ENCODE assay signal across 9 cellular contexts in genomic region chr20:5136096-5136495, GRCh38. TPM values are rescaled to one million over a fixed set of nuclear protein-coding genes. Genes with fewer than 3 reads are reported as not detected.
DNase-seq lines count a peak whose midpoint lies in the region; ATAC-seq and TF ChIP-seq lines count a peak whose summit lies in the region.
"Had no signal": no experiment of that assay in that cellular context is flagged by ENCODE, and none has a peak within 500 bp of the region (broad histone marks: within the 10 kb centered on the region; RNA-seq: fewer than 3 reads in every experiment).

No MANE protein-coding gene starts in this region.

- DNase-seq in RPMI7951 (ENCODE audit: low read depth) (peak; percentile 24), left ventricle myocardium superior (no peak), foreskin fibroblast (no peak), middle frontal gyrus (ENCODE audit: extremely low spot score, low spot score) (no peak), SKM-1 treated with dmso at 0.1 percent for 144 hours (lab: John Stamatoyannopoulos, UW; ENCODE audit: unreplicated experiment) (no peak)
- no peak for DNase-seq in stimulated activated naive B cell treated with anti-CD40 and anti-IgM and Interleukin-4, amounts not matched to agents 10 μg/mL and 1 μg/mL and 100 μg/mL, for 72 hours
- DNase-seq: cerebellar nuclear complex had no signal

- H3K4me3 ChIP-seq in foreskin fibroblast (ENCODE audit: low read depth in 1 of 2, low read length in 2 of 2), result no peak overlapping the region

- peaks cover 0 to 8% of the 10 kb centered on the region in 2 donors for H3K36me3 Mint-ChIP-seq in stimulated activated naive B cell treated with anti-CD40 and anti-IgM and Interleukin-4, amounts not matched to agents 10 μg/mL and 1 μg/mL and 100 μg/mL, for 72 hours

- H3K27ac Mint-ChIP-seq in stimulated activated naive B cell treated with anti-CD40 and anti-IgM and Interleukin-4, amounts not matched to agents 10 μg/mL and 1 μg/mL and 100 μg/mL, for 72 hours, result peak overlapping the region; percentile 82

- no peaks in the 10 kb centered on the region for H3K27me3 Mint-ChIP-seq in stimulated activated naive B cell treated with anti-CD40 and anti-IgM and Interleukin-4, amounts not matched to agents 10 μg/mL and 1 μg/mL and 100 μg/mL, for 72 hours

- H3K9me3 Mint-ChIP-seq in stimulated activated naive B cell treated with anti-CD40 and anti-IgM and Interleukin-4, amounts not matched to agents 10 μg/mL and 1 μg/mL and 100 μg/mL, for 72 hours, result no peaks in the 10 kb centered on the region

- peaks cover 28 to 38% of the 10 kb centered on the region in 2 donors for H3K4me1 Mint-ChIP-seq in stimulated activated naive B cell treated with anti-CD40 and anti-IgM and Interleukin-4, amounts not matched to agents 10 μg/mL and 1 μg/mL and 100 μg/mL, for 72 hours

- ATAC-seq in GM21786 (IDR thresholded peaks at IDR 0.05; ENCODE audit: unreplicated experiment) (peak; percentile 13), left ventricle myocardium superior (peak; percentile 11), GM21515 (IDR thresholded peaks at IDR 0.05; ENCODE audit: unreplicated experiment) (no peak)
- peak; percentile 64 to 67 for ATAC-seq in stimulated activated naive B cell treated with anti-CD40 and anti-IgM and Interleukin-4, amounts not matched to agents 10 μg/mL and 1 μg/mL and 100 μg/mL, for 72 hours (replicated peaks)

- intact Hi-C loops in left ventricle myocardium superior (cut with micrococcal nuclease), result no loop called here

- H3K4me3 Mint-ChIP-seq in stimulated activated naive B cell treated with anti-CD40 and anti-IgM and Interleukin-4, amounts not matched to agents 10 μg/mL and 1 μg/mL and 100 μg/mL, for 72 hours, result peak overlapping the region; percentile 63 to 70

- no peak for TF ChIP-seq CTCF in foreskin fibroblast (IDR thresholded peaks at IDR 0.05; ENCODE audit: low read depth, low read length)

RNA-seq across cellular contexts. Expression of gene CDS2, which starts 9.3 kb away (rescaled TPM):
- total RNA-seq in RPMI7951 (2014; rRNA removed; shearing (Covaris generic)), result 26.2 and 29.2 TPM in 2 replicates
- 68.9 TPM for total RNA-seq in left ventricle myocardium superior

RNA-seq across cellular contexts. Expression of gene PCNA, which starts 16.3 kb away (rescaled TPM):
- total RNA-seq in RPMI7951 (2014; rRNA removed; shearing (Covaris generic)), result 755 and 819 TPM in 2 replicates
- 32.6 TPM for total RNA-seq in left ventricle myocardium superior

RNA-seq across cellular contexts. Expression of gene TMEM230, which starts 23.2 kb away (rescaled TPM):
- 408 and 435 TPM in 2 replicates for total RNA-seq in RPMI7951 (2014; rRNA removed; shearing (Covaris generic))
- 88.3 TPM for total RNA-seq in left ventricle myocardium superior

Comparison
In these comparisons a context has a peak if more than half of its experiments do, and no peak if none do; other contexts are left out.
1. RNA of gene PCNA, which starts 16.3 kb away (total RNA-seq): 755 to 819 TPM in RPMI7951; 32.6 TPM in left ventricle myocardium superior (single experiment); every median in the first group is over 10 times any median in the second.